In the genomic region with DNA sequence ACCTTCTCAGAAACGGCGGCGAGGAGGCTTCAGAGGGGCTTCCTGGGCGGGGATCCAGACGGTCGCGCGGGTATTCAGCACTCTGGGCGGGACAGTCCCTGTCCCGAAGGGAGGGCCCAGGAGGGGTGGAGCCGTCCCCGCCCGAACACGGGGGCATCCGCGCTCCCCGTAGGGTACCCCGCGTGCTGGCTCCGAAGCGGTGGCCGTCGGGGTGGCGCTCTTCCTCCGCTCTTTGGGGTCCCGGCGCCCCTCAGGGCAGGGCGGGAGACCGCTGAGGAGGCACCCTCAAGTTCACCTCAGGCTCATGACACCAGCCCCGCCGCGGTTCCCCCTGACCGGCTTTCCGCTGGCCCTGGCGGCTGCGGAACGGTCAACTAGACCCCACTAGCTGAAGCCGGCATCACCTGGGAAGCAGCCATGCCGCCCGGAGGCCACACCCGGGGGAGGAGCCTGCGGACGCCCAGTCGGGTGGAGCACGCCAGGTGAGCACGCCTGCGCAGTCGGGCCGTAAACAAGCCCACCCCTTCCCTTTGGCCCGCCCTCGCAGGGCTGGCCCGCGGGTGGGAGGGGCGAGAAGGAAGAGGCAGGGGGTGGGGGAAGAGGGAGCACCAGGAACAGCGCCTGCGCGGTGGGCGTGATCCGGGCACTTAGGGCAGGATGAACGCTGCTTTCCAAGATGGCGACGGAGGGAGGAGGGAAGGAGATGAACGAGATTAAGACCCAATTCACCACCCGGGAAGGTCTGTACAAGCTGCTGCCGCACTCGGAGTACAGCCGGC, we compare ENCODE assay signal across 8 cellular contexts. TPM values are rescaled to one million over a fixed set of nuclear protein-coding genes. Genes with fewer than 3 reads are reported as not detected.
DNase-seq lines count a peak whose midpoint lies in the region; ATAC-seq and TF ChIP-seq lines count a peak whose summit lies in the region.

A gene with protein sequence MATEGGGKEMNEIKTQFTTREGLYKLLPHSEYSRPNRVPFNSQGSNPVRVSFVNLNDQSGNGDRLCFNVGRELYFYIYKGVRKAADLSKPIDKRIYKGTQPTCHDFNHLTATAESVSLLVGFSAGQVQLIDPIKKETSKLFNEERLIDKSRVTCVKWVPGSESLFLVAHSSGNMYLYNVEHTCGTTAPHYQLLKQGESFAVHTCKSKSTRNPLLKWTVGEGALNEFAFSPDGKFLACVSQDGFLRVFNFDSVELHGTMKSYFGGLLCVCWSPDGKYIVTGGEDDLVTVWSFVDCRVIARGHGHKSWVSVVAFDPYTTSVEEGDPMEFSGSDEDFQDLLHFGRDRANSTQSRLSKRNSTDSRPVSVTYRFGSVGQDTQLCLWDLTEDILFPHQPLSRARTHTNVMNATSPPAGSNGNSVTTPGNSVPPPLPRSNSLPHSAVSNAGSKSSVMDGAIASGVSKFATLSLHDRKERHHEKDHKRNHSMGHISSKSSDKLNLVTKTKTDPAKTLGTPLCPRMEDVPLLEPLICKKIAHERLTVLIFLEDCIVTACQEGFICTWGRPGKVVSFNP (plus strand): TSS at position 650 of the 779 bp plus-strand sequence. CDS start 27 bp downstream, at position 677.

- peaks cover 35% of the 10 kb centered on the region for H3K4me1 ChIP-seq in DND-41 (ENCODE audit: insufficient read depth, low read length)
- H3K4me1 ChIP-seq in KMS-11 (ENCODE audit: low read depth, poor library complexity, severe bottlenecking), result peaks cover 23% of the 10 kb centered on the region
- peaks cover 8% of the 10 kb centered on the region; the same call in 1 of the 2 replicates for H3K4me1 ChIP-seq in Panc1 (ENCODE audit: control insufficient read depth, insufficient read depth, low read length)
- H3K4me1 ChIP-seq in esophagus muscularis mucosa, result peaks cover 19 to 38% (median 32%) of the 10 kb centered on the region in 4 donors

- peaks cover 27% of the 10 kb centered on the region for H3K4me1 Mint-ChIP-seq in activated T-cell treated with anti-CD3 and anti-CD28 coated beads, Interleukin-2, amount 50 U/mL, for 4 hours (ENCODE audit: low read depth)

- TF ChIP-seq EP300 in esophagus muscularis mucosa (IDR thresholded peaks at IDR 0.05), result no peak

- H3K9me3 ChIP-seq in DND-41 (ENCODE audit: insufficient read depth, low read length, severe bottlenecking) (no peaks in the 10 kb centered on the region), Panc1 (ENCODE audit: control insufficient read depth, insufficient read depth, low read depth, low read length) (no peaks in the 10 kb centered on the region), esophagus muscularis mucosa (no peaks in the 10 kb centered on the region)

- H3K36me3 ChIP-seq in DND-41 (ENCODE audit: insufficient read depth, low read length) (peaks cover 9% of the 10 kb centered on the region; the same call in 1 of the 2 replicates), KMS-11 (ENCODE audit: insufficient read depth) (no peaks in the 10 kb centered on the region), Panc1 (ENCODE audit: control insufficient read depth, insufficient read depth, low read length) (peaks cover 5% of the 10 kb centered on the region; the same call in 1 of the 2 replicates), esophagus muscularis mucosa (peaks cover 0 to 14% (median 4%) of the 10 kb centered on the region in 4 donors)

- no peaks in the 10 kb centered on the region for H3K27me3 Mint-ChIP-seq in activated T-cell treated with anti-CD3 and anti-CD28 coated beads, Interleukin-2, amount 50 U/mL, for 4 hours (ENCODE audit: low read depth)

- WGBS in esophagus muscularis mucosa, result under 1% methylated on average over 36 of the region's 67 CpGs

- no peaks in the 10 kb centered on the region for H3K9me3 Mint-ChIP-seq in activated T-cell treated with anti-CD3 and anti-CD28 coated beads, Interleukin-2, amount 50 U/mL, for 4 hours

- peaks cover 48% of the 10 kb centered on the region for H3K79me2 ChIP-seq in DND-41 (ENCODE audit: insufficient read depth, low read length)
- peaks cover 44% of the 10 kb centered on the region for H3K79me2 ChIP-seq in KMS-11 (ENCODE audit: insufficient read depth, low read depth)

- H4K20me1 ChIP-seq in DND-41 (ENCODE audit: insufficient read depth, low read length), result no peaks in the 10 kb centered on the region
- no peaks in the 10 kb centered on the region; the same call in 1 of the 2 replicates for H4K20me1 ChIP-seq in KMS-11 (ENCODE audit: insufficient read depth)

- H3K4me2 ChIP-seq in DND-41 (ENCODE audit: insufficient read depth, low read length), result peak within 1 kb of the TSS; percentile 84
- H3K4me2 ChIP-seq in KMS-11, result peak within 1 kb of the TSS; percentile 91

- H3K36me3 Mint-ChIP-seq in activated T-cell treated with anti-CD3 and anti-CD28 coated beads, Interleukin-2, amount 50 U/mL, for 4 hours (ENCODE audit: insufficient read depth), result peaks cover 8% of the 10 kb centered on the region

- TF ChIP-seq CTCF in DND-41 (IDR thresholded peaks at IDR 0.05; ENCODE audit: borderline replicate concordance, extremely low read depth, low read length, poor library complexity, severe bottlenecking) (no peak), KMS-11 (conservative IDR thresholded peaks at IDR 0.05; ENCODE audit: low read depth, low read length) (no peak), Panc1 (IDR thresholded peaks at IDR 0.05) (no peak; the same call in 1 of the 2 replicates), esophagus muscularis mucosa (IDR thresholded peaks at IDR 0.05) (no peak)

- DNase-seq in DND-41, result peak; percentile 98
- peak; percentile 80 for DNase-seq in Panc1 (ENCODE audit: low read depth, low spot score)
- DNase-seq in activated T-cell treated with anti-CD3 and anti-CD28 coated beads, Interleukin-2, amount 50 U/mL, for 4 hours, result peak; percentile 99
- DNase-seq in esophagus muscularis mucosa (ENCODE audit: extremely low spot score), result peak; percentile 99
- DNase-seq in myocyte (ENCODE audit: low read depth), result peak; percentile 98
- peak; percentile 98 to 100 for DNase-seq in stimulated activated CD8-positive, alpha-beta memory T cell treated with anti-CD3 and anti-CD28 coated beads, Interleukin-7, amount 100 ng/mL, for 48 hours (ENCODE audit: extremely low read depth in 1 of 2, low read depth in 1 of 2)

- in situ Hi-C loops in Panc1 (cut with HindIII; ENCODE audit: low pct_unique_long_range_greater_than_20kb, low sequenced_read_pairs), result no loop called here

- H3K4me3 ChIP-seq in DND-41 (ENCODE audit: low read depth in 1 of 2, low read length in 2 of 2) (peak within 1 kb of the TSS; percentile 69 to 82), KMS-11 (IDR thresholded peaks at IDR 0.05; ENCODE audit: insufficient read depth, low read depth, low read length) (peak within 1 kb of the TSS; percentile 28), Panc1 (ENCODE audit: low read depth in 2 of 2, low read length in 2 of 2) (peak within 1 kb of the TSS; percentile 84 to 95), esophagus muscularis mucosa (peak within 1 kb of the TSS; percentile 82 to 97 (median 92))

- H3K27me3 ChIP-seq in DND-41 (ENCODE audit: insufficient read depth, low read length, poor library complexity), result no peaks in the 10 kb centered on the region
- H3K27me3 ChIP-seq in KMS-11 (ENCODE audit: insufficient read depth, low read depth), result no peaks in the 10 kb centered on the region
- no peaks in the 10 kb centered on the region for H3K27me3 ChIP-seq in Panc1 (ENCODE audit: control insufficient read depth, insufficient read depth, low read length)
- no peaks in the 10 kb centered on the region for H3K27me3 ChIP-seq in esophagus muscularis mucosa

- no TSS peak for BruUV-seq in Panc1 (replicated peaks; lab: Mats Ljungman, UMichigan)

- ATAC-seq in DND-41 (ENCODE audit: insufficient read depth, low read depth) (peak; percentile 85), GM21737 (IDR thresholded peaks at IDR 0.05; ENCODE audit: unreplicated experiment) (peak; percentile 94), Panc1 (peak; percentile 96)
- peak; percentile 92 to 95 for ATAC-seq in activated T-cell treated with anti-CD3 and anti-CD28 coated beads, Interleukin-2, amount 50 U/mL, for 4 hours

- intact Hi-C loops in Panc1 (cut with micrococcal nuclease; ENCODE audit: unreplicated experiment), result no loop called here
- intact Hi-C loops in esophagus muscularis mucosa (cut with DNase I), result no loop called here

- no peak for TF ChIP-seq POLR2A in esophagus muscularis mucosa (IDR thresholded peaks at IDR 0.05; ENCODE audit: low read depth)

- peak within 1 kb of the TSS; percentile 97 for H3K4me3 Mint-ChIP-seq in activated T-cell treated with anti-CD3 and anti-CD28 coated beads, Interleukin-2, amount 50 U/mL, for 4 hours

- H3K27ac ChIP-seq in DND-41 (ENCODE audit: low read length), result peak within 1 kb of the TSS; percentile 74
- peak within 1 kb of the TSS; percentile 42 for H3K27ac ChIP-seq in KMS-11
- H3K27ac ChIP-seq in Panc1 (ENCODE audit: low read length), result peak within 1 kb of the TSS; percentile 89
- H3K27ac ChIP-seq in esophagus muscularis mucosa (replicated peaks in 1 of 4), result peak within 1 kb of the TSS; percentile 82 to 89 (median 84)

- POLR2A ChIA-PET in Panc1 (lab: Charles Lee), result no interaction called here

- CTCF ChIA-PET in Panc1 (lab: Charles Lee), result no interaction called here

- peak within 1 kb of the TSS; percentile 89 for H3K9ac ChIP-seq in DND-41 (ENCODE audit: low read depth, low read length)
- peak within 1 kb of the TSS; percentile 75 for H3K9ac ChIP-seq in KMS-11

- peak within 1 kb of the TSS; percentile 94 for H2AFZ ChIP-seq in DND-41 (ENCODE audit: low read depth, low read length)
- peak within 1 kb of the TSS; percentile 80 for H2AFZ ChIP-seq in KMS-11 (ENCODE audit: low read depth)

RNA-seq across cellular contexts. Expression of the gene that starts here (rescaled TPM):
- 20.2 TPM for total RNA-seq in Panc1 (2021; ENCODE audit: unreplicated experiment)
- 11.0 TPM for polyA plus RNA-seq in Panc1 (2012; ENCODE audit: insufficient read length)
- total RNA-seq in activated T-cell treated with anti-CD3 and anti-CD28 coated beads, Interleukin-2, amount 50 U/mL, for 4 hours, result 10 to 100 TPM; 28.7 to 33.9 (median 29.9) TPM
- 10 to 100 TPM; 16.6 to 26.6 (median 22.3) TPM for total RNA-seq in esophagus muscularis mucosa
- 20.0 and 24.3 TPM in 2 replicates for total RNA-seq in myocyte
- polyA plus RNA-seq in myocyte (2012), result 14.7 TPM

Comparison
In these comparisons a context has a peak if more than half of its experiments do, and no peak if none do; other contexts are left out.
1. Peak in every context shown above with its lines: DNase-seq, ATAC-seq, H3K4me3 ChIP-seq and H3K27ac ChIP-seq.
2. H3K4me3 ChIP-seq: peak in every context shown above with its lines; median percentile 92 in esophagus muscularis mucosa; 90 in Panc1; 76 in DND-41; 28 in KMS-11.